ENCODE assay signal across 1 cellular context in the genomic region with DNA sequence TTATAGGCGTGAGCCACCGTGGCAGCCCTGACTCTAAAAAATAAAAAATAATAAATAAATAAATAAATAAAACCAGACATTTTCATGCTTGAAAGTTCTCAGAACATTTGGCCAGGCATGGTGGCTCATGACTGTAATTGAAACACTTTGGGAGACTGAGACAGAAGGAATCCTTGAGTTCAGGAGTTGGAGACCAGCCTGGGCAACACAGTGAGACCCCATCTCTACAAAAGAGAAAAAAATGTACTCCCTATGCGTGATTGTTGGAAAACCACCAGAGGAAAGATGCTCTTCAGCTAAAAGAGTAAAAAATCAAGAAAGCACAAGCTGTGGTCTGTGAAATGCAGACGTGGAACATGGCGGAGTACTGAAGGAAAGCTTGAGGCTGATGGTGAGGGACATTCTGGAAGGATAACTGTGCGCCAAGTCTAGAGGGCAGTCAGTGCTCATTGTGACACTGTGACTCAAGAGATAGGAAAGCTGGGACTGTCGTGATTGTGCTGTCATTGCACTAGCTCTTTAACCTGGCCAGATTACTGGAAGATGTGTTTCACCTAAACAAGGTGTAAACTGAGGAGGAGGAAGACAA.
TF ChIP-seq lines count a peak whose summit lies in the region.

No MANE protein-coding gene starts in this region.

TF ChIP-seq in HepG2, 621 proteins besides CTCF, POLR2A, EP300 and RAD21:
- TF ChIP-seq SALL2 (CRISPR knock-in tag; IDR thresholded peaks at IDR 0.05) (no peak), ZNF484 (CRISPR knock-in tag; IDR thresholded peaks at IDR 0.05; ENCODE audit: borderline replicate concordance, low read depth) (no peak), MAFF (IDR thresholded peaks at IDR 0.05; ENCODE audit: low read depth, low read length) (no peak), YY1 (IDR thresholded peaks at IDR 0.05; ENCODE audit: insufficient read depth, insufficient replicate concordance, low read depth, low read length) (no peak), KLF13 (CRISPR knock-in tag; IDR thresholded peaks at IDR 0.05) (no peak)
- TF ChIP-seq, protein P1, sequence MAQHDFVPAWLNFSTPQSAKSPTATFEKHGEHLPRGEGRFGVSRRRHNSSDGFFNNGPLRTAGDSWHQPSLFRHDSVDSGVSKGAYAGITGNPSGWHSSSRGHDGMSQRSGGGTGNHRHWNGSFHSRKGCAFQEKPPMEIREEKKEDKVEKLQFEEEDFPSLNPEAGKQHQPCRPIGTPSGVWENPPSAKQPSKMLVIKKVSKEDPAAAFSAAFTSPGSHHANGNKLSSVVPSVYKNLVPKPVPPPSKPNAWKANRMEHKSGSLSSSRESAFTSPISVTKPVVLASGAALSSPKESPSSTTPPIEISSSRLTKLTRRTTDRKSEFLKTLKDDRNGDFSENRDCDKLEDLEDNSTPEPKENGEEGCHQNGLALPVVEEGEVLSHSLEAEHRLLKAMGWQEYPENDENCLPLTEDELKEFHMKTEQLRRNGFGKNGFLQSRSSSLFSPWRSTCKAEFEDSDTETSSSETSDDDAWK (CRISPR knock-in tag; IDR thresholded peaks at IDR 0.05): no peak
- TF ChIP-seq, protein P2, sequence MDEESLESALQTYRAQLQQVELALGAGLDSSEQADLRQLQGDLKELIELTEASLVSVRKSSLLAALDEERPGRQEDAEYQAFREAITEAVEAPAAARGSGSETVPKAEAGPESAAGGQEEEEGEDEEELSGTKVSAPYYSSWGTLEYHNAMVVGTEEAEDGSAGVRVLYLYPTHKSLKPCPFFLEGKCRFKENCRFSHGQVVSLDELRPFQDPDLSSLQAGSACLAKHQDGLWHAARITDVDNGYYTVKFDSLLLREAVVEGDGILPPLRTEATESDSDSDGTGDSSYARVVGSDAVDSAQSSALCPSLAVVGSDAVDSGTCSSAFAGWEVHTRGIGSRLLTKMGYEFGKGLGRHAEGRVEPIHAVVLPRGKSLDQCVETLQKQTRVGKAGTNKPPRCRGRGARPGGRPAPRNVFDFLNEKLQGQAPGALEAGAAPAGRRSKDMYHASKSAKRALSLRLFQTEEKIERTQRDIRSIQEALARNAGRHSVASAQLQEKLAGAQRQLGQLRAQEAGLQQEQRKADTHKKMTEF (CRISPR knock-in tag; IDR thresholded peaks at IDR 0.05): no peak
- TF ChIP-seq, protein P3, sequence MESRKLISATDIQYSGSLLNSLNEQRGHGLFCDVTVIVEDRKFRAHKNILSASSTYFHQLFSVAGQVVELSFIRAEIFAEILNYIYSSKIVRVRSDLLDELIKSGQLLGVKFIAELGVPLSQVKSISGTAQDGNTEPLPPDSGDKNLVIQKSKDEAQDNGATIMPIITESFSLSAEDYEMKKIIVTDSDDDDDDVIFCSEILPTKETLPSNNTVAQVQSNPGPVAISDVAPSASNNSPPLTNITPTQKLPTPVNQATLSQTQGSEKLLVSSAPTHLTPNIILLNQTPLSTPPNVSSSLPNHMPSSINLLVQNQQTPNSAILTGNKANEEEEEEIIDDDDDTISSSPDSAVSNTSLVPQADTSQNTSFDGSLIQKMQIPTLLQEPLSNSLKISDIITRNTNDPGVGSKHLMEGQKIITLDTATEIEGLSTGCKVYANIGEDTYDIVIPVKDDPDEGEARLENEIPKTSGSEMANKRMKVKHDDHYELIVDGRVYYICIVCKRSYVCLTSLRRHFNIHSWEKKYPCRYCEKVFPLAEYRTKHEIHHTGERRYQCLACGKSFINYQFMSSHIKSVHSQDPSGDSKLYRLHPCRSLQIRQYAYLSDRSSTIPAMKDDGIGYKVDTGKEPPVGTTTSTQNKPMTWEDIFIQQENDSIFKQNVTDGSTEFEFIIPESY (CRISPR knock-in tag; IDR thresholded peaks at IDR 0.05): peak; percentile 89
